11 cellular contexts compared by ENCODE assay signal in the genomic region with DNA sequence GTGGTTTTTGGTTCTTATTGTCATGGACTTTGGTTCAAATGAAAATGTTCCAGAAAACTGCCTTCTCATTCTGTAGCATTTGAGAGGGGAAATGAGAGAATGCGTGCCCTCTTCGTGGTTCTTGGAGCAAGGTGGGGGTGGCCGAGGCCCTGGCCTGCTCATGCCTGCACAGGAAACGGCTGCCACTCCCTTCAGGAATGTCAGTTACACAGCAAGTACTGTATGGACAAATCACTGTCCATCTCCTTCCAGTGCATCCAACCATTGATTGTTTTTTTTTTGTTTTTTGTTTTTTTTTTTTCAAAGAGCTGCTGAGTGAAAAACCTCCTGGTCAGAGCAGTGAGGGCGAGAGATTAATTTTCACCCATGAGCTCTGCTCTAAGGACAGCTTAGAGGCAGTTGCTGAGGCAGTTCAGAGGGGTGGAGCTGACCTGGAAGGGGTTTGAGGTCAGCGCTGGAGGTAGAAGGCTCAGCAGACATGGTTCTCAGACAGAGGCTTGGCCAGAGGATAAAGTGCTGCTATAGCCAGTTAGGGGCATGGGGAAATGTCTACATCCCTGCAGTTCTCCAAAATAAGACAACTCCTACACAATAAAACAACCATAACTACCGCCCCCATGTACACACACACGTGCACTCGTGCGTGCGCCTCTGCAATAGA. TPM values are rescaled to one million over a fixed set of nuclear protein-coding genes. Genes with fewer than 3 reads are reported as not detected.
DNase-seq lines count a peak whose midpoint lies in the region; ATAC-seq, FAIRE-seq and TF ChIP-seq lines count a peak whose summit lies in the region.
"Had no signal": no experiment of that assay in that cellular context is flagged by ENCODE, and none has a peak within 500 bp of the region (broad histone marks: within the 10 kb centered on the region; RNA-seq: fewer than 3 reads in every experiment).

No MANE protein-coding gene starts in this region.

- no peak overlapping the region for H2AK5ac ChIP-seq in mesendoderm (ENCODE audit: low read length)

- H3K9me3 ChIP-seq in BLaER1 (no peaks in the 10 kb centered on the region), Karpas-422 (ENCODE audit: low read length) (no peaks in the 10 kb centered on the region), pancreas (no peaks in the 10 kb centered on the region)
- H3K9me3 ChIP-seq: ovary had no signal

- no peak overlapping the region for H2BK15ac ChIP-seq in mesendoderm (replicated peaks; ENCODE audit: low read depth)

- no peak for FAIRE-seq in pancreas (lab: Jason Lieb, UNC)

- no peak overlapping the region for H3K23ac ChIP-seq in mesendoderm (ENCODE audit: low read length)

- H3K4me2 ChIP-seq in BLaER1: peak overlapping the region; percentile 34; the same call in 1 of the 2 replicates
- peak overlapping the region; percentile 41 for H3K4me2 ChIP-seq in Karpas-422 (ENCODE audit: low read depth, low read length, poor library complexity, severe bottlenecking)
- H3K4me2 ChIP-seq in mesendoderm (ENCODE audit: low read length): no peak overlapping the region

- peak overlapping the region; percentile 57 for H3K56ac ChIP-seq in mesendoderm (ENCODE audit: low read length)

- no peaks in the 10 kb centered on the region for H3K79me2 ChIP-seq in Karpas-422 (ENCODE audit: low read length)
- no peaks in the 10 kb centered on the region for H3K79me2 ChIP-seq in mesendoderm (ENCODE audit: control insufficient read depth, insufficient read depth, low read length)

- H4K5ac ChIP-seq in mesendoderm (ENCODE audit: low read length): no peak overlapping the region

- TF ChIP-seq CTCF in pancreas (IDR thresholded peaks at IDR 0.05): no peak

- no CpG with 5 or more reads among the region's 11 CpGs for WGBS in mesendoderm (ENCODE audit: extremely low coverage, insufficient coverage, low lambda C conversion rate)
- 49 to 50% methylated on average over 11 of the region's 11 CpGs for WGBS in pancreas, 2 donors

- H3K4me3 ChIP-seq in BLaER1 (no peak overlapping the region), Karpas-422 (ENCODE audit: low read length) (no peak overlapping the region), mesendoderm (ENCODE audit: low read length) (no peak overlapping the region), pancreas (no peak overlapping the region)
- H3K4me3 ChIP-seq: cardiac muscle cell had no signal

- H3K9me2 ChIP-seq in Karpas-422 (replicated peaks; ENCODE audit: insufficient read depth, low read length): no peaks in the 10 kb centered on the region

- no peak overlapping the region for H4K8ac ChIP-seq in mesendoderm (ENCODE audit: low read depth, low read length)

- no peaks in the 10 kb centered on the region for H3K79me1 ChIP-seq in mesendoderm (ENCODE audit: low read length)

- H3K4ac ChIP-seq in mesendoderm (ENCODE audit: low read depth, low read length): no peak overlapping the region

- intact Hi-C loops in pancreas (cut with DNase I): loop anchor here in 1 of 3 donors (10.0 kb wide), 1 partner anchor 339 kb away; no protein-coding TSS in a partner anchor

- no peak overlapping the region for H2AFZ ChIP-seq in Karpas-422 (ENCODE audit: low read length)

- H3K9ac ChIP-seq in BLaER1 (no peak overlapping the region), Karpas-422 (ENCODE audit: low read length) (no peak overlapping the region), mesendoderm (ENCODE audit: low read length) (peak overlapping the region; percentile 35)

- H3K4me1 ChIP-seq in BLaER1 (peaks cover 17% of the 10 kb centered on the region), Karpas-422 (ENCODE audit: low read length) (peaks cover 3% of the 10 kb centered on the region; the same call in 1 of the 2 replicates), mesendoderm (ENCODE audit: control insufficient read depth, low read depth, low read length) (no peaks in the 10 kb centered on the region), pancreas (no peaks in the 10 kb centered on the region)

- H2BK5ac ChIP-seq in mesendoderm (ENCODE audit: low read length): no peak overlapping the region

- ATAC-seq in pancreas: no peak
- no peak for ATAC-seq in HG02759 (IDR thresholded peaks at IDR 0.05; ENCODE audit: unreplicated experiment)

- no peak overlapping the region for H2BK120ac ChIP-seq in mesendoderm (ENCODE audit: low read depth, low read length)

- H3K36me3 ChIP-seq in BLaER1 (no peaks in the 10 kb centered on the region), Karpas-422 (ENCODE audit: insufficient read depth, low read length) (no peaks in the 10 kb centered on the region), mesendoderm (ENCODE audit: control insufficient read depth, insufficient read depth, low read length) (no peaks in the 10 kb centered on the region), pancreas (no peaks in the 10 kb centered on the region)
- H3K36me3 ChIP-seq: cardiac muscle cell, ovary had no signal

- H3K18ac ChIP-seq in mesendoderm (ENCODE audit: low read length): no peak overlapping the region

- no peak for DNase-seq in Karpas-422
- DNase-seq in activated CD8-positive, alpha-beta memory T cell treated with anti-CD3 and anti-CD28 coated beads, Interleukin-2, amount 50 U/mL, for 48 hours: peak; percentile 30
- DNase-seq in mesendoderm: no peak
- DNase-seq in AG20443 (ENCODE audit: low spot score): no peak
- no peak for DNase-seq in pancreas
- DNase-seq in HuH-7 (ENCODE audit: low spot score): no peak
- DNase-seq: NCI-H1436 treated with DMSO at 0.1 percent for 48 hours had no signal

- H3K27ac ChIP-seq in BLaER1: no peak overlapping the region
- no peak overlapping the region for H3K27ac ChIP-seq in Karpas-422 (ENCODE audit: low read length)
- no peak overlapping the region for H3K27ac ChIP-seq in mesendoderm (ENCODE audit: low read depth, low read length)
- H3K27ac ChIP-seq in pancreas: no peak overlapping the region
- H3K27ac ChIP-seq: cardiac muscle cell had no signal

- H3K27me3 ChIP-seq in BLaER1 (no peaks in the 10 kb centered on the region), Karpas-422 (ENCODE audit: low read length) (no peaks in the 10 kb centered on the region), mesendoderm (ENCODE audit: insufficient read depth, low read length, poor library complexity) (no peaks in the 10 kb centered on the region), pancreas (peaks cover 0 to 4% (median 0%) of the 10 kb centered on the region in 4 donors)
- H3K27me3 ChIP-seq: cardiac muscle cell, ovary had no signal

- H4K20me1 ChIP-seq in BLaER1: no peaks in the 10 kb centered on the region
- no peaks in the 10 kb centered on the region for H4K20me1 ChIP-seq in Karpas-422 (ENCODE audit: insufficient read depth, low read depth, low read length)

RNA-seq across cellular contexts. Expression of gene KIF23, which starts 20.2 kb away (rescaled TPM):
- total RNA-seq in Karpas-422 (2014; rRNA removed; shearing (Covaris generic); ENCODE audit: low replicate concordance): 28.2 and 32.4 TPM in 2 replicates
- 55.5 TPM for polyA plus RNA-seq in mesendoderm (2013, experiment 1 of 2)
- 58.0 TPM for polyA plus RNA-seq in mesendoderm (2013, experiment 2 of 2)
- 1 to 10 TPM in 2 of 6 donors, under 1 TPM in 4; 0.19 to 2.0 (median 0.82) TPM for total RNA-seq in pancreas
- 1 to 10 TPM in 1 of 2 donors, under 1 TPM in 1; 0.91 to 2.0 TPM for polyA plus RNA-seq in pancreas

RNA-seq across cellular contexts. Expression of gene RPLP1, which starts 58.7 kb away (rescaled TPM):
- total RNA-seq in Karpas-422 (2014; rRNA removed; shearing (Covaris generic); ENCODE audit: low replicate concordance): 203 and 282 TPM in 2 replicates
- 3,171 TPM for polyA plus RNA-seq in mesendoderm (2013, experiment 1 of 2)
- polyA plus RNA-seq in mesendoderm (2013, experiment 2 of 2): 3,051 TPM
- 1,000 to 10,000 TPM in 1 of 6 donors, 100 to 1,000 TPM in 5; 578 to 1,123 (median 772) TPM for total RNA-seq in pancreas
- 100 to 1,000 TPM; 638 to 738 TPM for polyA plus RNA-seq in pancreas
